15 cellular contexts compared by ENCODE assay signal in genomic region chr9:127539982-127540663, GRCh38.
DNase-seq lines count a peak whose midpoint lies in the region; ATAC-seq and TF ChIP-seq lines count a peak whose summit lies in the region.
"Had no signal": no experiment of that assay in that cellular context is flagged by ENCODE, and none has a peak within 500 bp of the region (broad histone marks: within the 10 kb centered on the region; RNA-seq: fewer than 3 reads in every experiment).

No MANE protein-coding gene starts in this region.

- 58 to 92% (median 64%) methylated on average over 10 to 15 of the region's 15 CpGs for WGBS in adrenal gland, 4 donors
- 67% methylated on average over 3 of the region's 15 CpGs; no CpG with 5 or more reads in 1 of the 2 donors for WGBS in gastroesophageal sphincter (ENCODE audit: low coverage in 1 of 2), 2 donors
- 67 to 78% methylated on average over 15 of the region's 15 CpGs for WGBS in testis, 2 donors

- no peak for TF ChIP-seq EP300 in gastroesophageal sphincter (IDR thresholded peaks at IDR 0.05)

- H3K9me3 ChIP-seq in adrenal gland (replicated peaks in 1 of 3), result no peaks in the 10 kb centered on the region
- H3K9me3 ChIP-seq in gastroesophageal sphincter, result no peaks in the 10 kb centered on the region
- H3K9me3 ChIP-seq in testis, result no peaks in the 10 kb centered on the region
- H3K9me3 ChIP-seq: HAP-1 had no signal

- peaks cover 42 to 79% of the 10 kb centered on the region in 2 donors for H3K4me1 ChIP-seq in adrenal gland (replicated peaks in 1 of 2)
- H3K4me1 ChIP-seq in gastroesophageal sphincter, result peaks cover 0 to 100% (median 60%) of the 10 kb centered on the region in 3 donors
- peaks cover 60% of the 10 kb centered on the region for H3K4me1 ChIP-seq in testis
- H3K4me1 ChIP-seq: HAP-1 had no signal

- DNase-seq in HFFc6, result no peak
- no peak for DNase-seq in adrenal gland
- DNase-seq in testis, result no peak
- no peak for DNase-seq in midbrain (lab: John Stamatoyannopoulos, UW)
- DNase-seq in nephron progenitor cell, result no peak
- DNase-seq in ureter (ENCODE audit: low spot score), result no peak
- no peak for DNase-seq in GOT3 (lab: John Stamatoyannopoulos, UW)
- DNase-seq: activated CD8-positive, alpha-beta memory T cell treated with anti-CD3 and anti-CD28 coated beads for 24 hours; activated naive CD4-positive, alpha-beta T cell treated with anti-CD3 and anti-CD28 coated beads, Interleukin-2, amount 50 U/mL, for 16 hours; head of caudate nucleus; NCI-H1092; NCI-H226 had no signal

- H3K4me3 ChIP-seq in adrenal gland (no peak overlapping the region), gastroesophageal sphincter (no peak overlapping the region), testis (no peak overlapping the region)
- H3K4me3 ChIP-seq: HAP-1 had no signal

- no peaks in the 10 kb centered on the region for H3K9me3 Mint-ChIP-seq in HFFc6
- H3K9me3 Mint-ChIP-seq in nephron progenitor cell, result no peaks in the 10 kb centered on the region
- H3K9me3 Mint-ChIP-seq: stimulated activated naive CD8-positive, alpha-beta T cell treated with anti-CD3 and anti-CD28 coated beads, Interleukin-15, Interleukin-2, amounts not matched to agents 100 ng/mL and 50 ng/mL, for 24 hours had no signal

- intact Hi-C loops in adrenal gland (cut with DNase I) (no loop called here), testis (cut with DNase I; ENCODE audit: low total_unique reads) (no loop called here)

- H3K27ac Mint-ChIP-seq in HFFc6 (peak overlapping the region; percentile 90), nephron progenitor cell (no peak overlapping the region)
- H3K27ac Mint-ChIP-seq: stimulated activated naive CD8-positive, alpha-beta T cell treated with anti-CD3 and anti-CD28 coated beads, Interleukin-15, Interleukin-2, amounts not matched to agents 100 ng/mL and 50 ng/mL, for 24 hours had no signal

- H3K27me3 Mint-ChIP-seq in HFFc6 (ENCODE audit: insufficient read depth) (peaks cover 3% of the 10 kb centered on the region), nephron progenitor cell (ENCODE audit: low read depth, poor library complexity) (no peaks in the 10 kb centered on the region)
- H3K27me3 Mint-ChIP-seq: stimulated activated naive CD8-positive, alpha-beta T cell treated with anti-CD3 and anti-CD28 coated beads, Interleukin-15, Interleukin-2, amounts not matched to agents 100 ng/mL and 50 ng/mL, for 24 hours had no signal

- no peaks in the 10 kb centered on the region for H3K27me3 ChIP-seq in adrenal gland
- no peaks in the 10 kb centered on the region for H3K27me3 ChIP-seq in gastroesophageal sphincter
- H3K27me3 ChIP-seq in testis, result no peaks in the 10 kb centered on the region

- H3K4me3 Mint-ChIP-seq in HFFc6 (peak overlapping the region; percentile 73), nephron progenitor cell (no peak overlapping the region)
- H3K4me3 Mint-ChIP-seq: stimulated activated naive CD8-positive, alpha-beta T cell treated with anti-CD3 and anti-CD28 coated beads, Interleukin-15, Interleukin-2, amounts not matched to agents 100 ng/mL and 50 ng/mL, for 24 hours had no signal

- ATAC-seq in gastroesophageal sphincter, result no peak

- H3K27ac ChIP-seq in adrenal gland (peak overlapping the region; percentile 52 to 90 (median 87)), gastroesophageal sphincter (peak overlapping the region in 3 of 4 donors; percentile 10 to 77 (median 73)), testis (peak overlapping the region; percentile 12 to 65)

- TF ChIP-seq CTCF in HFFc6 (IDR thresholded peaks at IDR 0.05), result no peak
- no peak for TF ChIP-seq CTCF in adrenal gland (IDR thresholded peaks at IDR 0.05)
- no peak for TF ChIP-seq CTCF in gastroesophageal sphincter (IDR thresholded peaks at IDR 0.05)
- no peak for TF ChIP-seq CTCF in testis (IDR thresholded peaks at IDR 0.05)
- no peak for TF ChIP-seq CTCF in nephron progenitor cell (IDR thresholded peaks at IDR 0.05)

- H3K36me3 Mint-ChIP-seq in HFFc6 (ENCODE audit: low read depth) (peaks cover 20% of the 10 kb centered on the region), nephron progenitor cell (ENCODE audit: low read depth) (no peaks in the 10 kb centered on the region)

- TF ChIP-seq POLR2A in adrenal gland (IDR thresholded peaks at IDR 0.05) (no peak), gastroesophageal sphincter (IDR thresholded peaks at IDR 0.05) (no peak), testis (IDR thresholded peaks at IDR 0.05) (no peak)

- H3K4me1 Mint-ChIP-seq in HFFc6 (ENCODE audit: low read depth) (peaks cover 96% of the 10 kb centered on the region), nephron progenitor cell (peaks cover 21% of the 10 kb centered on the region)

- H3K36me3 ChIP-seq in adrenal gland (replicated peaks in 1 of 2), result no peaks in the 10 kb centered on the region
- peaks cover 0 to 11% of the 10 kb centered on the region in 2 donors for H3K36me3 ChIP-seq in gastroesophageal sphincter
- no peaks in the 10 kb centered on the region for H3K36me3 ChIP-seq in testis (ENCODE audit: low read depth, missing control alignments)
- H3K36me3 ChIP-seq: HAP-1 had no signal
